Comparison of ENCODE assay signal across 34 cellular contexts in genomic region chr19:35301961-35302360, GRCh38. TPM values are rescaled to one million over a fixed set of nuclear protein-coding genes. Genes with fewer than 3 reads are reported as not detected.
"Had no signal": no experiment of that assay in that cellular context is flagged by ENCODE, and none has a peak within 500 bp of the region (broad histone marks: within the 10 kb centered on the region; RNA-seq: fewer than 3 reads in every experiment).

No MANE protein-coding gene starts in this region.

- H3K27me3 ChIP-seq: pancreas, thyroid gland, upper lobe of right lung had no signal

- H3K27ac Mint-ChIP-seq: naive thymus-derived CD4-positive, alpha-beta T cell; natural killer cell; stimulated activated memory B cell treated with anti-CD40 and anti-IgM and Interleukin-4, amounts not matched to agents 10 μg/mL and 1 μg/mL and 100 μg/mL, for 72 hours; type B pancreatic cell had no signal

- ATAC-seq: naive thymus-derived CD4-positive, alpha-beta T cell; natural killer cell; pancreas; right cardiac atrium; sciatic nerve; stimulated activated naive CD8-positive, alpha-beta T cell treated with anti-CD3 and anti-CD28 coated beads, Interleukin-15, amount 100 ng/mL, for 72 hours; stimulated activated naive CD8-positive, alpha-beta T cell treated with anti-CD3 and anti-CD28 coated beads, Interleukin-15, Interleukin-2, amounts not matched to agents 100 U/mL and 50 U/mL, for 24 hours; upper lobe of right lung had no signal

- H3K36me3 ChIP-seq: neutrophil, pancreas, prostate gland, spleen, thoracic aorta, thyroid gland, tibial nerve, upper lobe of right lung, uterus had no signal

- H3K27ac ChIP-seq: neutrophil, pancreas, prostate gland, skin epidermis, spleen, thoracic aorta, thyroid gland, tibial nerve, upper lobe of right lung, uterus had no signal

- DNase-seq: naive thymus-derived CD4-positive, alpha-beta T cell; natural killer cell; nucleus accumbens; pancreas; spleen; stimulated activated CD4-positive, alpha-beta T cell treated with anti-CD3 and anti-CD28 coated beads, Interleukin-12 subunit alpha, Interleukin-12 subunit beta, amount 100 ng/mL, for 4 hours; stimulated activated CD4-positive, alpha-beta T cell treated with anti-CD3 and anti-CD28 coated beads, Interleukin-1b, Interleukin-23, amount 100 ng/mL, for 48 hours; stimulated activated CD4-positive, alpha-beta T cell treated with anti-CD3 and anti-CD28 coated beads, Interleukin-4, amount 100 ng/mL, for 1 hour; stimulated activated CD4-positive, alpha-beta T cell treated with anti-CD3 and anti-CD28 coated beads, Interleukin-4, amount 100 ng/mL, for 4 hours; stimulated activated CD8-positive, alpha-beta memory T cell treated with anti-CD3 and anti-CD28 coated beads, Interleukin-4, amount 100 ng/mL, for 48 hours; stimulated activated naive CD4-positive, alpha-beta T cell; stimulated activated naive CD8-positive, alpha-beta T cell treated with anti-CD3 and anti-CD28 coated beads, Interleukin-15, amount 100 ng/mL, for 72 hours; stimulated activated naive CD8-positive, alpha-beta T cell treated with anti-CD3 and anti-CD28 coated beads, Interleukin-15, Interleukin-2, amounts not matched to agents 100 U/mL and 50 U/mL, for 24 hours; thyroid gland; upper lobe of right lung; uterus had no signal

- H3K4me3 ChIP-seq: pancreas, prostate gland, skin epidermis, smooth muscle cell, spleen, thoracic aorta, thyroid gland, tibial nerve, upper lobe of right lung, uterus had no signal

- H3K9me3 Mint-ChIP-seq: naive thymus-derived CD4-positive, alpha-beta T cell; natural killer cell; nephron; stimulated activated memory B cell treated with anti-CD40 and anti-IgM and Interleukin-4, amounts not matched to agents 10 μg/mL and 1 μg/mL and 100 μg/mL, for 72 hours; stimulated activated naive CD8-positive, alpha-beta T cell treated with anti-CD3 and anti-CD28 coated beads, Interleukin-15, amount 100 ng/mL, for 72 hours; type B pancreatic cell had no signal

- H3K4me1 ChIP-seq: pancreas, prostate gland, upper lobe of right lung, uterus had no signal

- H3K27me3 Mint-ChIP-seq: naive thymus-derived CD4-positive, alpha-beta T cell; stimulated activated memory B cell treated with anti-CD40 and anti-IgM and Interleukin-4, amounts not matched to agents 10 μg/mL and 1 μg/mL and 100 μg/mL, for 72 hours; type B pancreatic cell had no signal

- FAIRE-seq: pancreas had no signal

- H3K4me2 ChIP-seq: smooth muscle cell had no signal

- H3K4me1 Mint-ChIP-seq: naive thymus-derived CD4-positive, alpha-beta T cell; natural killer cell had no signal

- H3K4me3 Mint-ChIP-seq: naive thymus-derived CD4-positive, alpha-beta T cell; natural killer cell; nephron; stimulated activated memory B cell treated with anti-CD40 and anti-IgM and Interleukin-4, amounts not matched to agents 10 μg/mL and 1 μg/mL and 100 μg/mL, for 72 hours; stimulated activated naive CD8-positive, alpha-beta T cell treated with anti-CD3 and anti-CD28 coated beads, Interleukin-15, amount 100 ng/mL, for 72 hours; type B pancreatic cell had no signal

- H3K9me3 ChIP-seq: neutrophil, pancreas, prostate gland, spleen, thoracic aorta, thyroid gland, tibial nerve, upper lobe of right lung, uterus had no signal

RNA-seq across cellular contexts. Expression of gene MAG, which starts 10.0 kb away (rescaled TPM):
- total RNA-seq: natural killer cell, omental fat pad, osteocyte, posterior vena cava, pulmonary artery endothelial cell, right cardiac atrium, smooth muscle cell, upper lobe of right lung had no signal
- polyA plus RNA-seq: neural cell, smooth muscle cell had no signal

RNA-seq across cellular contexts. Expression of gene HAMP, which starts 19.6 kb away (rescaled TPM):
- total RNA-seq: osteocyte, posterior vena cava, smooth muscle cell, temporal lobe, thyroid gland, urinary bladder had no signal
- polyA plus RNA-seq: naive thymus-derived CD4-positive, alpha-beta T cell; neural cell; smooth muscle cell had no signal

RNA-seq across cellular contexts. Expression of gene CD22, which starts 27.0 kb away (rescaled TPM):
- total RNA-seq: osteocyte, pulmonary artery endothelial cell, smooth muscle cell, temporal lobe had no signal
- polyA plus RNA-seq: neural cell, smooth muscle cell had no signal

RNA-seq across cellular contexts. Expression of gene FFAR1, which starts 45.7 kb away (rescaled TPM):
- total RNA-seq: omental fat pad, osteocyte, posterior vena cava, pulmonary artery endothelial cell, right cardiac atrium, sciatic nerve, smooth muscle cell, temporal lobe, thoracic aorta, thyroid gland, upper lobe of right lung, urinary bladder had no signal
- polyA plus RNA-seq: naive thymus-derived CD4-positive, alpha-beta T cell; neural cell; right cardiac atrium; smooth muscle cell; urinary bladder had no signal
